ENCODE assay signal across 8 cellular contexts in the genomic region with DNA sequence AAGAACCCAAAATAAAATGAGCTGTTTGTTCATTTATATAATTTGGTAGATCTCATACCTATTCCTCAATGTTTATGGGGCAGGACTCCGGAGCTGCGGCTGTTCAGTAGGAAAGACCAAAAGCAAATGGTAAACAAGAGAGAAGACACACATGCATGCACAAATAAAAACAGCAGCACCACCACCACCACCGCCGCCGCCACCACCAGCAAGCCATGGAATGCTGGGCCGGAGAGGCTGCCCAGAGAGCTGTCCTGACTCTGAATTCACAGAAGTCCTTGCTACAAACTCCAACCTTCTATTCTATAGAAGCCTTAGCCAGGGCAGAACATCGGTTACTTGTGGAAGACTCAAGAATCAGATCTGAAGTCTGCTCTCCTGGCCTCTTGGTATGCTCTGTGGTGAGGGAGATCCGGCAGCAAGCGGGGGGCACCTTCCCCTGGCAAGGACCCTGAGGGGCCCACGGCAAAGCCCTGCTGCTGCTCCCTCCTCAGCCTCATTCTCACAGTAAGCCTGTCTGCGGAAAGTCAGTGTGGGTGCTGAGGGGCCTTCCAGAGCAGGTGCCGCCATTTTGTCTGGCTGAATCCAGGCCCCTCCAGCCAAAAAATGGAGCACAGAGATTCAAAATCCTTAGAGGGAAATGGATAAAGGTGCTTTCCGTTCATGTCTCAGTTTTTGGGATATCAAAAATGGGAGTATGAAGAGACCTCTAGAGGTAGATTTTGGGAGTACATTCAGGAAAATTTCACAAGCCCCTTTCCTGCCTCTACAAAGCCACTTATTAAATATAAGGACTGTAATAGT. TPM values are rescaled to one million over a fixed set of nuclear protein-coding genes. Genes with fewer than 3 reads are reported as not detected.
DNase-seq lines count a peak whose midpoint lies in the region; ATAC-seq and TF ChIP-seq lines count a peak whose summit lies in the region.

No MANE protein-coding gene starts in this region.

- no peak overlapping the region for H3K4me2 ChIP-seq in PC-3 (ENCODE audit: low read length)
- no peak overlapping the region for H3K4me2 ChIP-seq in smooth muscle cell

- H3K27me3 ChIP-seq in PC-3 (ENCODE audit: low read length) (no peaks in the 10 kb centered on the region), smooth muscle cell (ENCODE audit: low read depth) (peaks cover 21% of the 10 kb centered on the region)

- H3K4me3 ChIP-seq in PC-3 (ENCODE audit: low read length) (no peak overlapping the region), epithelial cell of proximal tubule (ENCODE audit: low read depth, low read length) (no peak overlapping the region), smooth muscle cell (no peak overlapping the region)

- 86% methylated on average over 13 of the region's 13 CpGs for WGBS in smooth muscle cell (ENCODE audit: low lambda C conversion rate)

- intact Hi-C loops in PC-3 (cut with micrococcal nuclease): loop anchor here (1.0 kb wide), 1 partner anchor 26 kb away; no protein-coding TSS in a partner anchor

- no peaks in the 10 kb centered on the region for H3K9me3 ChIP-seq in PC-3 (ENCODE audit: low read length)
- H3K9me3 ChIP-seq in smooth muscle cell (replicated peaks; ENCODE audit: low read depth): no peaks in the 10 kb centered on the region

- H4K20me1 ChIP-seq in PC-3 (ENCODE audit: low read length): no peaks in the 10 kb centered on the region
- H4K20me1 ChIP-seq in smooth muscle cell (ENCODE audit: low read depth): no peaks in the 10 kb centered on the region

- POLR2A ChIA-PET in PC-3 (lab: Charles Lee; ENCODE audit: unreplicated experiment): no interaction called here

- no TSS peak for BruUV-seq in PC-3 (replicated peaks; lab: Mats Ljungman, UMichigan)

- CTCF ChIA-PET in PC-3 (lab: Charles Lee): no interaction called here

- H3K27ac ChIP-seq in PC-3 (ENCODE audit: low read length) (no peak overlapping the region), smooth muscle cell (ENCODE audit: low read depth) (no peak overlapping the region)

- ATAC-seq in PC-3 (peak; percentile 39), HG02981 (IDR thresholded peaks at IDR 0.05; ENCODE audit: unreplicated experiment) (no peak), GM21737 (IDR thresholded peaks at IDR 0.05; ENCODE audit: unreplicated experiment) (no peak)

- H3K9me2 ChIP-seq in PC-3 (replicated peaks; ENCODE audit: low read length): no peaks in the 10 kb centered on the region

- no peaks in the 10 kb centered on the region for H3K36me3 ChIP-seq in PC-3 (ENCODE audit: low read depth, low read length)
- H3K36me3 ChIP-seq in smooth muscle cell (ENCODE audit: low read depth): no peaks in the 10 kb centered on the region

- H3F3A ChIP-seq in PC-3 (ENCODE audit: low read length, unreplicated experiment) (no peaks in the 10 kb centered on the region), smooth muscle cell (ENCODE audit: low read depth) (no peaks in the 10 kb centered on the region)

- H2AFZ ChIP-seq in PC-3 (ENCODE audit: low read length): peak overlapping the region; percentile 79
- H2AFZ ChIP-seq in smooth muscle cell (ENCODE audit: low read depth): no peak overlapping the region

- H3K4me1 ChIP-seq in PC-3 (ENCODE audit: insufficient read depth, low read length): peaks cover 13% of the 10 kb centered on the region
- H3K4me1 ChIP-seq in smooth muscle cell (ENCODE audit: low read depth): peaks cover 2% of the 10 kb centered on the region

- H3K79me2 ChIP-seq in PC-3 (ENCODE audit: low read length) (no peaks in the 10 kb centered on the region), smooth muscle cell (ENCODE audit: low read depth) (no peaks in the 10 kb centered on the region)

- DNase-seq in ACHN (peak; percentile 48), ELR (ENCODE audit: low read depth) (peak; percentile 61), PC-3 (peak; percentile 78), epithelial cell of proximal tubule (ENCODE audit: low read depth) (no peak), smooth muscle cell (lab: John Stamatoyannopoulos, UW; ENCODE audit: unreplicated experiment) (no peak)
- DNase-seq in activated T-cell treated with anti-CD3 and anti-CD28 coated beads, Interleukin-2, amount 50 U/mL, for 48 hours: no peak

- TF ChIP-seq CTCF in PC-3 (conservative IDR thresholded peaks at IDR 0.05; ENCODE audit: low read depth, low read length) (peak; percentile 82), epithelial cell of proximal tubule (conservative IDR thresholded peaks at IDR 0.05; ENCODE audit: low read depth, low read length) (peak; percentile 57), smooth muscle cell (IDR thresholded peaks at IDR 0.05; ENCODE audit: borderline replicate concordance, insufficient read depth, poor library complexity, severe bottlenecking) (peak; percentile 36)

- in situ Hi-C loops in ACHN (cut with HindIII; ENCODE audit: low pct_ligation_motif_present, low pct_unique_long_range_greater_than_20kb, low sequenced_read_pairs): no loop called here

- H3K9ac ChIP-seq in PC-3 (ENCODE audit: low read length) (no peak overlapping the region), smooth muscle cell (ENCODE audit: low read depth) (no peak overlapping the region)

RNA-seq across cellular contexts. Expression of gene FOXJ1, which starts 6.4 kb away (rescaled TPM):
- 0.26 and 0.69 TPM in 2 replicates for total RNA-seq in PC-3 (2014; rRNA removed)
- total RNA-seq in epithelial cell of proximal tubule: 2.6 and 3.0 TPM in 2 replicates
- not detected in 2 replicates for total RNA-seq in smooth muscle cell
- not detected in 2 replicates for polyA plus RNA-seq in smooth muscle cell

RNA-seq across cellular contexts. Expression of gene EXOC7, which starts 43.8 kb away (rescaled TPM):
- 153 and 173 TPM in 2 replicates for total RNA-seq in PC-3 (2014; rRNA removed)
- total RNA-seq in epithelial cell of proximal tubule: 39.6 and 66.6 TPM in 2 replicates
- 49.8 and 59.1 TPM in 2 replicates for total RNA-seq in smooth muscle cell
- polyA plus RNA-seq in smooth muscle cell: 70.3 and 90.8 TPM in 2 replicates

Comparison
In these comparisons a context has a peak if more than half of its experiments do, and no peak if none do; other contexts are left out.
1. DNase-seq: peak in ACHN (single experiment), ELR (single experiment) and PC-3 (single experiment); none in epithelial cell of proximal tubule (single experiment), smooth muscle cell (single experiment) and activated T-cell treated with anti-CD3 and anti-CD28 coated beads, Interleukin-2, amount 50 U/mL, for 48 hours (0 of 2).
2. Peak in every context shown above with its lines, with median percentiles within 50 percentile points of each other: CTCF ChIP-seq.